15 cellular contexts compared by ENCODE assay signal in the genomic region with DNA sequence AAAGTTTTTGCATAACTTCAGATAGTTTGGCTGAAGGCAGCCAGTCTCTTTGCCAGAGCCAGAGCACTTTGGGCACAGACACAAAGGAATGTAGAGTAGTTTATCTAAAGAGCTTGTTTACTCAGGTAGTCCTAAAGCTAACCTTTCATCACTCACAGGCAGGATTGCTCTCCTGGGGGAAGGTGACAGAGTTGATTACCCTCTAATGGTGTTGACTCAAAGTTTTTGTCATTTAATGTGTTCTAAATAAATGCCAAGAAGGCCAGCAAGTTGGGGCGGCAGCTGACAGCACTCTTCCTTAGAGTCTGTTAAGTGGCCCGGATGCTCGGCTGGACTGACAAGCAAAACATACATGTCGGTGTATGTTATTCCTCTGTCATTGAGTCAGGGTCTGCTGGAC. TPM values are rescaled to one million over a fixed set of nuclear protein-coding genes. Genes with fewer than 3 reads are reported as not detected.
"Had no signal": no experiment of that assay in that cellular context is flagged by ENCODE, and none has a peak within 500 bp of the region (broad histone marks: within the 10 kb centered on the region; RNA-seq: fewer than 3 reads in every experiment).

No MANE protein-coding gene starts in this region.

- H3K36me3 ChIP-seq: sigmoid colon, thyroid gland had no signal

- H3K4me1 ChIP-seq: sigmoid colon had no signal

- H3K27ac ChIP-seq: epithelial cell of prostate, sigmoid colon, thyroid gland had no signal

- H3K27me3 ChIP-seq: dorsolateral prefrontal cortex, sigmoid colon, thyroid gland had no signal

- ATAC-seq: activated CD4-positive, alpha-beta T cell treated with anti-CD3 and anti-CD28 coated beads for 36 hours; stimulated activated memory B cell treated with anti-CD40 and anti-IgM and Interleukin-4, amounts not matched to agents 10 μg/mL and 1 μg/mL and 100 μg/mL, for 72 hours had no signal

- DNase-seq: activated CD4-positive, alpha-beta T cell treated with anti-CD3 and anti-CD28 coated beads for 36 hours; activated CD4-positive, alpha-beta T cell treated with anti-CD3 and anti-CD28 coated beads, Interleukin-2, amount 50 U/mL, for 48 hours; activated gamma-delta T cell; amniotic stem cell; dorsolateral prefrontal cortex; foreskin fibroblast; hippocampal formation; immature natural killer cell; nucleus accumbens; sigmoid colon; stimulated activated CD4-positive, alpha-beta T cell treated with anti-CD3 and anti-CD28 coated beads, Interleukin-4, amount 100 ng/mL, for 4 hours had no signal

- H3K9me3 ChIP-seq: sigmoid colon, thyroid gland had no signal

- H3K4me3 ChIP-seq: dorsolateral prefrontal cortex, sigmoid colon, thyroid gland had no signal

RNA-seq across cellular contexts. Expression of gene TAS2R46, which starts 9.3 kb away (rescaled TPM):
- polyA plus RNA-seq: immature natural killer cell had no signal

RNA-seq across cellular contexts. Expression of gene TAS2R43, which starts 20.7 kb away (rescaled TPM):
- total RNA-seq: renal cortical epithelial cell had no signal
- polyA plus RNA-seq: immature natural killer cell, sigmoid colon had no signal

RNA-seq across cellular contexts. Expression of gene TAS2R31, which starts 40.2 kb away (rescaled TPM):
- polyA plus RNA-seq: immature natural killer cell had no signal

RNA-seq across cellular contexts. Expression of gene TAS2R19, which starts 49.0 kb away (rescaled TPM):
- polyA plus RNA-seq: immature natural killer cell had no signal
